29 cellular contexts compared by ENCODE assay signal in the genomic region with DNA sequence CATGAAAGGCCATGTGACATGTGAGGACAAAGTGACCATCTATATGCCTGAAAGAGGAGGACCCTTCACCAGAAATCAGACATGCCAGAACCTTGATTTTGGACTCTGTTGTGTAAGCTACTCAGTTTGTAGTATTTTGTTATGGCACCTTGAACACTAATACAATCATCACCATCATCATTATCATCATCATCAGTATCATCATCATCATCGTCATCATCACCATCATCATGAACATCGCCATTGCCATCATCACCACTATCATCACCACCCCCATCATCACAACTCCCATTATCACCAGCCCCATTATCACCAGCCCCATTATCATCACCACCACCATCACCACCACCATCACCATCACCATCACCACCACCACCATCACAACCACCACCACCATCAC. TPM values are rescaled to one million over a fixed set of nuclear protein-coding genes. Genes with fewer than 3 reads are reported as not detected.
"Had no signal": no experiment of that assay in that cellular context is flagged by ENCODE, and none has a peak within 500 bp of the region (broad histone marks: within the 10 kb centered on the region; RNA-seq: fewer than 3 reads in every experiment).

No MANE protein-coding gene starts in this region.

- H3K4me1 Mint-ChIP-seq: endodermal cell had no signal

- H3K36me3 ChIP-seq: right atrium auricular region, transverse colon, WERI-Rb-1 had no signal

- H3K4me1 ChIP-seq: parathyroid adenoma had no signal

- H3K4me3 Mint-ChIP-seq: activated CD4-positive, alpha-beta memory T cell treated with anti-CD3 and anti-CD28 coated beads for 36 hours; activated naive CD4-positive, alpha-beta T cell treated with anti-CD3 and anti-CD28 coated beads, Interleukin-2, amount 50 U/mL, for 24 hours; activated T-cell treated with anti-CD3 and anti-CD28 coated beads, Interleukin-2, amount 50 U/mL, for 4 hours; endodermal cell; memory B cell; nephron progenitor cell; T-helper 17 cell had no signal

- H3K27ac ChIP-seq: coronary artery, parathyroid adenoma, right atrium auricular region, testis, transverse colon, WERI-Rb-1 had no signal

- H3K27me3 Mint-ChIP-seq: activated CD4-positive, alpha-beta memory T cell treated with anti-CD3 and anti-CD28 coated beads for 36 hours; activated naive CD4-positive, alpha-beta T cell treated with anti-CD3 and anti-CD28 coated beads, Interleukin-2, amount 50 U/mL, for 24 hours; memory B cell; T-helper 17 cell had no signal

- DNase-seq: activated CD4-positive, alpha-beta memory T cell treated with anti-CD3 and anti-CD28 coated beads for 36 hours; activated CD4-positive, alpha-beta T cell treated with anti-CD3 and anti-CD28 coated beads for 48 hours; activated T-cell treated with anti-CD3 and anti-CD28 coated beads, Interleukin-2, amount 50 U/mL, for 4 hours; anterior cingulate cortex; cerebellar nuclear complex; endodermal cell; foreskin fibroblast; head of caudate nucleus; hippocampal formation; kidney; nephron progenitor cell; stimulated activated CD4-positive, alpha-beta T cell treated with anti-CD3 and anti-CD28 coated beads, Interleukin-15, amount 100 ng/mL, for 24 hours; stimulated activated CD4-positive, alpha-beta T cell treated with anti-CD3 and anti-CD28 coated beads, Interleukin-2, amount 100 ng/mL, for 24 hours; stimulated activated naive CD4-positive, alpha-beta T cell; T-helper 17 cell; T1000; testis; transverse colon; WERI-Rb-1 had no signal

- ATAC-seq: activated CD4-positive, CD25-positive, alpha-beta regulatory T cell treated with anti-CD3 and anti-CD28 coated beads, Interleukin-2, amount 50 U/mL, for 24 hours; activated T-cell treated with anti-CD3 and anti-CD28 coated beads, Interleukin-2, amount 50 U/mL, for 4 hours; esophagus mucosa; T-helper 17 cell had no signal

- FAIRE-seq: kidney had no signal

- H2AFZ ChIP-seq: parathyroid adenoma had no signal

- H3K27ac Mint-ChIP-seq: activated CD4-positive, alpha-beta memory T cell treated with anti-CD3 and anti-CD28 coated beads for 36 hours; endodermal cell; nephron progenitor cell; T-helper 17 cell had no signal

- H3K9me3 Mint-ChIP-seq: activated naive CD4-positive, alpha-beta T cell treated with anti-CD3 and anti-CD28 coated beads, Interleukin-2, amount 50 U/mL, for 24 hours; endodermal cell; nephron progenitor cell had no signal

- H3K27me3 ChIP-seq: right atrium auricular region, testis, transverse colon had no signal

- H3K9me3 ChIP-seq: right atrium auricular region, testis, transverse colon had no signal

- H3K9ac ChIP-seq: parathyroid adenoma had no signal

- H3K4me3 ChIP-seq: coronary artery, right atrium auricular region, testis, transverse colon had no signal

- H3K79me2 ChIP-seq: parathyroid adenoma had no signal

- H3K36me3 Mint-ChIP-seq: activated CD4-positive, alpha-beta memory T cell treated with anti-CD3 and anti-CD28 coated beads for 36 hours; activated naive CD4-positive, alpha-beta T cell treated with anti-CD3 and anti-CD28 coated beads, Interleukin-2, amount 50 U/mL, for 24 hours had no signal

RNA-seq across cellular contexts. Expression of gene TMEM119, which starts 19.6 kb away (rescaled TPM):
- total RNA-seq: activated CD8-positive, alpha-beta memory T cell treated with anti-CD3 and anti-CD28 coated beads for 36 hours; activated T-helper 2 cell treated with anti-CD3 and anti-CD28 coated beads, Interferon-gamma antibody, Interleukin-2, Interleukin-4, amounts not matched to agents 10 μg/mL and 5 μg/mL and 100 μg/mL, durations not matched to agents 14 hours and 24 hours and 36 hours; pulmonary artery endothelial cell had no signal
